In the genomic region with DNA sequence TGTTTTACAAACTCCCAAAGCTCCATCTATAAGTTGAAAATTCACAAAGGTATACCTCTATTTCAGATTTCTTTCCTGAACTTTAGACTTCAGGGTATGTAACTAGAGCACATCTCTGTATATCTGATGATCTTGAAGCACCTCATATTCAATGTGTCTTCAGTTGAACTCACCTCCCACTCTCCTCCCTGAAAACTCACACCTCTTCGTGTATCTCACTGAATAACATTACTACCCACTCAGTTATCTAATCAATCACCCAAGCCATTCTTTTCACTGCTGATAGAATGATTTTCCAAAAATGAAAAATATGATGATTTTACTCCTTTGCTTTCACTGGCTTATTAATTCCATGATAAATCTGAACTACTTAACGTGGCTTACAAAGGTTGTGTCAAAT, we compare ENCODE assay signal across 22 cellular contexts.
"Had no signal": no experiment of that assay in that cellular context is flagged by ENCODE, and none has a peak within 500 bp of the region (broad histone marks: within the 10 kb centered on the region; RNA-seq: fewer than 3 reads in every experiment).

No MANE protein-coding gene starts in this region.

- DNase-seq: colonic mucosa; cortex of kidney; dermis blood vessel endothelial cell; dorsolateral prefrontal cortex; effector CD4-positive, alpha-beta T cell; effector CD8-positive, alpha-beta T cell; effector memory CD4-positive, alpha-beta T cell; effector memory CD8-positive, alpha-beta T cell; endodermal cell; erythroblast; esophagus squamous epithelium; foreskin fibroblast; foreskin keratinocyte; foreskin melanocyte; gastrocnemius medialis; glutamatergic neuron; heart left ventricle; heart right ventricle had no signal

- FAIRE-seq: colon, endometrium, endothelial cell of umbilical vein, frontal cortex had no signal
